Comparison of ENCODE assay signal across 1 cellular context in the genomic region with DNA sequence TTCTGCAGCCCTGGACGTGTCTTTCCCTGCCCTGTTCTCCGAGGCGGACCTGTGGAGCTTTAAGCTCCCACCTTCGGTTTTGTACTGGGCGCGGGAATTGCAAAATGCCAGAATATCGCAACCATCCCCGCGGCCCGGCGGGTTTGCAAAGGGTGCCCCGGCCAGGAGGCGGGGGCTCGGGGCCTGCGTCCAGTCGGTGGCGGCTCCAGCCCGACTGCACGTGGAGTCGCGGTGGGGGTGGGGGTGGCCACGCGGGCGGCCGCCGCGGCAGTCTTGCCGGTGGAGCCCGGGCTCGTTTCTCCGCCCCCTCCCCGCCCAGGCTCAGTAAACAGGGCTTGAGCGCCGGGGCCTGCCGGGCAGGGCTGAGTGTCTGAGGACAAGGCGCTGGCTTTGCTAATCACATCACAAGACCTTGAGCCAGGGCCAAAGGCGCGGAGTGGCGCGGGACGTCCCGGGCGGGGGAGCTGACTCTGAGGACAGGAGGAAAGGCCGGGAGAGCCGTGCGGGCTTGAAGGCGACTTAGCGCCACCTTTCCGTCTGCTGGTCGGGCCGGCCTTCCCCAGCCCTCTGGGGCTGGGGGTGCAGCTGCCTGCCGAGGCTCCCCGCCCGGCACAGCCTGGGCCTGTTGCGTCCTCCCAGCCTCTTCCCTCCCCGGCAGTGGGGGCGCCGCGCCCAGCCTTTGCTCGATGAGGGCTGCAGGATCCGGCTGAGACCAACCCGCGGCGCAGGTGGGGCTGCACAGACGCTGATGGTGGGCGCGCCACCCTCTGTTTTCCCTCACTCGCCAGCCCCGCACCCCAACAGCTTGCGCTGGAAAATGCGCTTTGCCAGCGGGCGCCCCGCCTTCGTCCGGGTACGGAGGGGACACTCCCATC.
TF ChIP-seq lines count a peak whose summit lies in the region.

No MANE protein-coding gene starts in this region.

TF ChIP-seq in HepG2, 621 proteins besides CTCF, POLR2A, EP300 and RAD21 (continued from another document):
- TF ChIP-seq, protein P1, sequence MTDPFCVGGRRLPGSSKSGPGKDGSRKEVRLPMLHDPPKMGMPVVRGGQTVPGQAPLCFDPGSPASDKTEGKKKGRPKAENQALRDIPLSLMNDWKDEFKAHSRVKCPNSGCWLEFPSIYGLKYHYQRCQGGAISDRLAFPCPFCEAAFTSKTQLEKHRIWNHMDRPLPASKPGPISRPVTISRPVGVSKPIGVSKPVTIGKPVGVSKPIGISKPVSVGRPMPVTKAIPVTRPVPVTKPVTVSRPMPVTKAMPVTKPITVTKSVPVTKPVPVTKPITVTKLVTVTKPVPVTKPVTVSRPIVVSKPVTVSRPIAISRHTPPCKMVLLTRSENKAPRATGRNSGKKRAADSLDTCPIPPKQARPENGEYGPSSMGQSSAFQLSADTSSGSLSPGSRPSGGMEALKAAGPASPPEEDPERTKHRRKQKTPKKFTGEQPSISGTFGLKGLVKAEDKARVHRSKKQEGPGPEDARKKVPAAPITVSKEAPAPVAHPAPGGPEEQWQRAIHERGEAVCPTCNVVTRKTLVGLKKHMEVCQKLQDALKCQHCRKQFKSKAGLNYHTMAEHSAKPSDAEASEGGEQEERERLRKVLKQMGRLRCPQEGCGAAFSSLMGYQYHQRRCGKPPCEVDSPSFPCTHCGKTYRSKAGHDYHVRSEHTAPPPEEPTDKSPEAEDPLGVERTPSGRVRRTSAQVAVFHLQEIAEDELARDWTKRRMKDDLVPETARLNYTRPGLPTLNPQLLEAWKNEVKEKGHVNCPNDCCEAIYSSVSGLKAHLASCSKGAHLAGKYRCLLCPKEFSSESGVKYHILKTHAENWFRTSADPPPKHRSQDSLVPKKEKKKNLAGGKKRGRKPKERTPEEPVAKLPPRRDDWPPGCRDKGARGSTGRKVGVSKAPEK (CRISPR knock-in tag; IDR thresholded peaks at IDR 0.05; ENCODE audit: borderline replicate concordance), result no peak
- TF ChIP-seq SIX4 (CRISPR knock-in tag; IDR thresholded peaks at IDR 0.05), result peak; percentile 51; the same call in 1 of the 2 replicates
- TF ChIP-seq MXD4 (CRISPR knock-in tag; IDR thresholded peaks at IDR 0.05), result peak; percentile 82; the same call in 1 of the 2 replicates
- TF ChIP-seq, protein P2, sequence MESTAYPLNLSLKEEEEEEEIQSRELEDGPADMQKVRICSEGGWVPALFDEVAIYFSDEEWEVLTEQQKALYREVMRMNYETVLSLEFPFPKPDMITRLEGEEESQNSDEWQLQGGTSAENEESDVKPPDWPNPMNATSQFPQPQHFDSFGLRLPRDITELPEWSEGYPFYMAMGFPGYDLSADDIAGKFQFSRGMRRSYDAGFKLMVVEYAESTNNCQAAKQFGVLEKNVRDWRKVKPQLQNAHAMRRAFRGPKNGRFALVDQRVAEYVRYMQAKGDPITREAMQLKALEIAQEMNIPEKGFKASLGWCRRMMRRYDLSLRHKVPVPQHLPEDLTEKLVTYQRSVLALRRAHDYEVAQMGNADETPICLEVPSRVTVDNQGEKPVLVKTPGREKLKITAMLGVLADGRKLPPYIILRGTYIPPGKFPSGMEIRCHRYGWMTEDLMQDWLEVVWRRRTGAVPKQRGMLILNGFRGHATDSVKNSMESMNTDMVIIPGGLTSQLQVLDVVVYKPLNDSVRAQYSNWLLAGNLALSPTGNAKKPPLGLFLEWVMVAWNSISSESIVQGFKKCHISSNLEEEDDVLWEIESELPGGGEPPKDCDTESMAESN (CRISPR knock-in tag; conservative IDR thresholded peaks at IDR 0.05), result peak; percentile 78
- TF ChIP-seq, protein P3, sequence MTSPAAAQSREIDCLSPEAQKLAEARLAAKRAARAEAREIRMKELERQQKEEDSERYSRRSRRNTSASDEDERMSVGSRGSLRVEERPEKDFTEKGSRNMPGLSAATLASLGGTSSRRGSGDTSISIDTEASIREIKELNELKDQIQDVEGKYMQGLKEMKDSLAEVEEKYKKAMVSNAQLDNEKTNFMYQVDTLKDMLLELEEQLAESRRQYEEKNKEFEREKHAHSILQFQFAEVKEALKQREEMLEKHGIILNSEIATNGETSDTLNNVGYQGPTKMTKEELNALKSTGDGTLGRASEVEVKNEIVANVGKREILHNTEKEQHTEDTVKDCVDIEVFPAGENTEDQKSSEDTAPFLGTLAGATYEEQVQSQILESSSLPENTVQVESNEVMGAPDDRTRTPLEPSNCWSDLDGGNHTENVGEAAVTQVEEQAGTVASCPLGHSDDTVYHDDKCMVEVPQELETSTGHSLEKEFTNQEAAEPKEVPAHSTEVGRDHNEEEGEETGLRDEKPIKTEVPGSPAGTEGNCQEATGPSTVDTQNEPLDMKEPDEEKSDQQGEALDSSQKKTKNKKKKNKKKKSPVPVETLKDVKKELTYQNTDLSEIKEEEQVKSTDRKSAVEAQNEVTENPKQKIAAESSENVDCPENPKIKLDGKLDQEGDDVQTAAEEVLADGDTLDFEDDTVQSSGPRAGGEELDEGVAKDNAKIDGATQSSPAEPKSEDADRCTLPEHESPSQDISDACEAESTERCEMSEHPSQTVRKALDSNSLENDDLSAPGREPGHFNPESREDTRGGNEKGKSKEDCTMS (CRISPR knock-in tag; conservative IDR thresholded peaks at IDR 0.05), result no peak; the same call in 1 of the 2 replicates
- TF ChIP-seq ZNF460 (CRISPR knock-in tag; IDR thresholded peaks at IDR 0.05; ENCODE audit: borderline replicate concordance), result peak; percentile 36; the same call in 1 of the 2 replicates
- TF ChIP-seq, protein P4, sequence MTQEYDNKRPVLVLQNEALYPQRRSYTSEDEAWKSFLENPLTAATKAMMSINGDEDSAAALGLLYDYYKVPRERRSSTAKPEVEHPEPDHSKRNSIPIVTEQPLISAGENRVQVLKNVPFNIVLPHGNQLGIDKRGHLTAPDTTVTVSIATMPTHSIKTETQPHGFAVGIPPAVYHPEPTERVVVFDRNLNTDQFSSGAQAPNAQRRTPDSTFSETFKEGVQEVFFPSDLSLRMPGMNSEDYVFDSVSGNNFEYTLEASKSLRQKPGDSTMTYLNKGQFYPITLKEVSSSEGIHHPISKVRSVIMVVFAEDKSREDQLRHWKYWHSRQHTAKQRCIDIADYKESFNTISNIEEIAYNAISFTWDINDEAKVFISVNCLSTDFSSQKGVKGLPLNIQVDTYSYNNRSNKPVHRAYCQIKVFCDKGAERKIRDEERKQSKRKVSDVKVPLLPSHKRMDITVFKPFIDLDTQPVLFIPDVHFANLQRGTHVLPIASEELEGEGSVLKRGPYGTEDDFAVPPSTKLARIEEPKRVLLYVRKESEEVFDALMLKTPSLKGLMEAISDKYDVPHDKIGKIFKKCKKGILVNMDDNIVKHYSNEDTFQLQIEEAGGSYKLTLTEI (CRISPR knock-in tag; conservative IDR thresholded peaks at IDR 0.05), result no peak
- TF ChIP-seq HES4 (CRISPR knock-in tag; IDR thresholded peaks at IDR 0.05; ENCODE audit: borderline replicate concordance), result peak; percentile 31; the same call in 1 of the 2 replicates
- peak; percentile 0; the same call in 1 of the 2 replicates for TF ChIP-seq JUNB (CRISPR knock-in tag; IDR thresholded peaks at IDR 0.05; ENCODE audit: borderline replicate concordance)
- TF ChIP-seq, protein P5, sequence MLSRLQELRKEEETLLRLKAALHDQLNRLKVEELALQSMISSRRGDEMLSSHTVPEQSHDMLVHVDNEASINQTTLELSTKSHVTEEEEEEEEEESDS (CRISPR knock-in tag; IDR thresholded peaks at IDR 0.05; ENCODE audit: borderline replicate concordance), result no peak
- TF ChIP-seq, protein P6, sequence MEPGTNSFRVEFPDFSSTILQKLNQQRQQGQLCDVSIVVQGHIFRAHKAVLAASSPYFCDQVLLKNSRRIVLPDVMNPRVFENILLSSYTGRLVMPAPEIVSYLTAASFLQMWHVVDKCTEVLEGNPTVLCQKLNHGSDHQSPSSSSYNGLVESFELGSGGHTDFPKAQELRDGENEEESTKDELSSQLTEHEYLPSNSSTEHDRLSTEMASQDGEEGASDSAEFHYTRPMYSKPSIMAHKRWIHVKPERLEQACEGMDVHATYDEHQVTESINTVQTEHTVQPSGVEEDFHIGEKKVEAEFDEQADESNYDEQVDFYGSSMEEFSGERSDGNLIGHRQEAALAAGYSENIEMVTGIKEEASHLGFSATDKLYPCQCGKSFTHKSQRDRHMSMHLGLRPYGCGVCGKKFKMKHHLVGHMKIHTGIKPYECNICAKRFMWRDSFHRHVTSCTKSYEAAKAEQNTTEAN (CRISPR knock-in tag; conservative IDR thresholded peaks at IDR 0.05), result peak; percentile 71
- TF ChIP-seq SAFB2 (CRISPR knock-in tag; IDR thresholded peaks at IDR 0.05; ENCODE audit: borderline replicate concordance, low read depth), result no peak
- TF ChIP-seq HNRNPK (IDR thresholded peaks at IDR 0.05; ENCODE audit: low read depth, low read length, poor library complexity, severe bottlenecking), result peak; percentile 86
- TF ChIP-seq SP1 (IDR thresholded peaks at IDR 0.05), result no peak
- peak; percentile 43; the same call in 1 of the 2 replicates for TF ChIP-seq SP1 (CRISPR knock-in tag; IDR thresholded peaks at IDR 0.05)
- TF ChIP-seq ZNF501 (CRISPR knock-in tag; IDR thresholded peaks at IDR 0.05), result peak; percentile 89; the same call in 1 of the 2 replicates
- peak; percentile 99 for TF ChIP-seq SP5 (CRISPR knock-in tag; IDR thresholded peaks at IDR 0.05; ENCODE audit: borderline replicate concordance, low read depth)
- peak; percentile 35; the same call in 1 of the 2 replicates for TF ChIP-seq ZNF326 (CRISPR knock-in tag; IDR thresholded peaks at IDR 0.05; ENCODE audit: borderline replicate concordance)
- peak; percentile 24; the same call in 1 of the 2 replicates for TF ChIP-seq ZNF230 (CRISPR knock-in tag; IDR thresholded peaks at IDR 0.05)
- 0 out of 2 replicates have a peak, but pooled peaks have one; percentile 39 for TF ChIP-seq ZNF619 (CRISPR knock-in tag; IDR thresholded peaks at IDR 0.05)
- TF ChIP-seq ZNF790 (CRISPR knock-in tag; IDR thresholded peaks at IDR 0.05; ENCODE audit: borderline replicate concordance), result 0 out of 2 replicates have a peak, but pooled peaks have one; percentile 59
- peak; percentile 58; the same call in 1 of the 2 replicates for TF ChIP-seq ZNF552 (CRISPR knock-in tag; IDR thresholded peaks at IDR 0.05; ENCODE audit: borderline replicate concordance)
- TF ChIP-seq WIZ (CRISPR knock-in tag; IDR thresholded peaks at IDR 0.05), result 0 out of 2 replicates have a peak, but pooled peaks have one; percentile 22
- no peak for TF ChIP-seq NONO (IDR thresholded peaks at IDR 0.05)
- TF ChIP-seq NONO (CRISPR knock-in tag; conservative IDR thresholded peaks at IDR 0.05), result peak; percentile 93
- TF ChIP-seq MATR3 (CRISPR knock-in tag; IDR thresholded peaks at IDR 0.05), result no peak
- no peak for TF ChIP-seq MBNL3 (CRISPR knock-in tag; conservative IDR thresholded peaks at IDR 0.05)
- no peak; the same call in none of the 2 replicates for TF ChIP-seq ZBTB42 (CRISPR knock-in tag; IDR thresholded peaks at IDR 0.05)
- TF ChIP-seq, protein P7, sequence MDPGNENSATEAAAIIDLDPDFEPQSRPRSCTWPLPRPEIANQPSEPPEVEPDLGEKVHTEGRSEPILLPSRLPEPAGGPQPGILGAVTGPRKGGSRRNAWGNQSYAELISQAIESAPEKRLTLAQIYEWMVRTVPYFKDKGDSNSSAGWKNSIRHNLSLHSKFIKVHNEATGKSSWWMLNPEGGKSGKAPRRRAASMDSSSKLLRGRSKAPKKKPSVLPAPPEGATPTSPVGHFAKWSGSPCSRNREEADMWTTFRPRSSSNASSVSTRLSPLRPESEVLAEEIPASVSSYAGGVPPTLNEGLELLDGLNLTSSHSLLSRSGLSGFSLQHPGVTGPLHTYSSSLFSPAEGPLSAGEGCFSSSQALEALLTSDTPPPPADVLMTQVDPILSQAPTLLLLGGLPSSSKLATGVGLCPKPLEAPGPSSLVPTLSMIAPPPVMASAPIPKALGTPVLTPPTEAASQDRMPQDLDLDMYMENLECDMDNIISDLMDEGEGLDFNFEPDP (CRISPR knock-in tag; conservative IDR thresholded peaks at IDR 0.05), result no peak
- TF ChIP-seq ZNF160 (CRISPR knock-in tag; IDR thresholded peaks at IDR 0.05), result peak; percentile 63; the same call in 1 of the 2 replicates
- no peak for TF ChIP-seq ZNF383 (CRISPR knock-in tag; IDR thresholded peaks at IDR 0.05; ENCODE audit: borderline replicate concordance)
- peak; percentile 65; the same call in 1 of the 2 replicates for TF ChIP-seq CCDC6 (CRISPR knock-in tag; IDR thresholded peaks at IDR 0.05)
TF ChIP-seq in HepG2: peak in this region for 347.
